In genomic region chr4:113069212-113069892, GRCh38 we compare ENCODE assay signal across 13 cellular contexts. TPM values are rescaled to one million over a fixed set of nuclear protein-coding genes. Genes with fewer than 3 reads are reported as not detected.
A peak's percentile ranks its signal among the peaks of the same experiment; 100 is the strongest.
DNase-seq lines count a peak whose midpoint lies in the region; ATAC-seq and TF ChIP-seq lines count a peak whose summit lies in the region.
"Had no signal": no experiment of that assay in that cellular context is flagged by ENCODE, and none has a peak within 500 bp of the region (broad histone marks: within the 10 kb centered on the region; RNA-seq: fewer than 3 reads in every experiment).

No MANE protein-coding gene starts in this region.

- DNase-seq in DMS53 (lab: John Stamatoyannopoulos, UW) (peak; percentile 17), DMS53 treated with DMSO at 0.1 percent for 48 hours (lab: John Stamatoyannopoulos, UW; ENCODE audit: unreplicated experiment) (no peak), NCI-H82 treated with DMSO at 0.1 percent for 48 hours (lab: John Stamatoyannopoulos, UW; ENCODE audit: unreplicated experiment) (peak; percentile 69), cerebellar cortex (ENCODE audit: low spot score) (peak; percentile 76), omental fat pad (ENCODE audit: low spot score) (no peak), NCI-H2107 (lab: John Stamatoyannopoulos, UW) (no peak), NCI-H774 (lab: John Stamatoyannopoulos, UW) (no peak)
- DNase-seq: activated CD4-positive, alpha-beta T cell treated with anti-CD3 and anti-CD28 coated beads for 4 hours; CD8-positive, alpha-beta T cell; IMR-90; NCI-H1694; transverse colon had no signal

- ATAC-seq in omental fat pad (ENCODE audit: low FRiP score): peak; percentile 59
- no peak for ATAC-seq in HG03045 (IDR thresholded peaks at IDR 0.05; ENCODE audit: unreplicated experiment)
- ATAC-seq: CD8-positive, alpha-beta T cell had no signal

- TF ChIP-seq CTCF in omental fat pad (IDR thresholded peaks at IDR 0.05): no peak

RNA-seq across cellular contexts. Expression of gene ANK2, which starts 19.9 kb away (rescaled TPM):
- total RNA-seq in omental fat pad: 100 to 1,000 TPM in 1 of 4 donors, 10 to 100 TPM in 3; 51.4 to 200 (median 84.9) TPM
- total RNA-seq: CD8-positive, alpha-beta T cell had no signal

Comparison
In these comparisons a context has a peak if more than half of its experiments do, and no peak if none do; other contexts are left out.
1. DNase-seq: peak in DMS53 (single experiment), NCI-H82 treated with DMSO at 0.1 percent for 48 hours (single experiment) and cerebellar cortex (single experiment); none in DMS53 treated with DMSO at 0.1 percent for 48 hours (single experiment), omental fat pad (single experiment), NCI-H2107 (single experiment) and NCI-H774 (single experiment).